Comparison of ENCODE assay signal across 8 cellular contexts in the genomic region with DNA sequence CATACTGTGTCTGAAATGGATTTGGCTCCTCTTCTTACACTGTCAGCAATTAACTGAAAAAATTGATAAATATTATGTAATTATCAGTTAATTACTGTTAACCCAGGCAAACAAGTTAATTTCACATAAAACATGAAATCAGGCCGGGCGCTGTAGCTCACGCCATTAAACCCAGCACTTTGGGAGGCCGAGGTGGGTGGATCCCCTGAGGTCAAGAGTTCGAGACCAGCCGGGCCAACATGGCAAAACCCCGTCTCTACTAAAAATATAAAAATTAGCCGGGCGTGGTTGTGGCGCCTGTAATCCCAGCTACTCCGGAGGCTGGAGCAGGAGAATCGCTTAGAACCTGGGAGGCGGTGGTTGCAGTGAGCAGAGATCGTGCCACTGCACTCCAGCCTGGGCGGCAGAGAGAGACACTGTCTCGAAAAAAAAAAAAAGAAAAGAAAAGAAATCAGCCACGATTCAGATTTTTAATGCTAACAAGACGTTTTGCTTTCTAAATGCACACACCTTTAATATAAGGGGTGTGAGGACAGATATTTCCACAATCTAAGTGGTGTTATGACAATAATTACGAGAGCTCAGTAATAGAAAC. TPM values are rescaled to one million over a fixed set of nuclear protein-coding genes. Genes with fewer than 3 reads are reported as not detected.
DNase-seq lines count a peak whose midpoint lies in the region; ATAC-seq and TF ChIP-seq lines count a peak whose summit lies in the region.

No MANE protein-coding gene starts in this region.

- H3K4me3 ChIP-seq in fibroblast of villous mesenchyme (ENCODE audit: low read depth, low read length) (peak overlapping the region; percentile 85), rectal smooth muscle tissue (ENCODE audit: low read length) (peak overlapping the region; percentile 87)

- ATAC-seq in GM21528 (IDR thresholded peaks at IDR 0.05; ENCODE audit: low FRiP score, unreplicated experiment) (peak; percentile 4), SK-N-SH treated with all-trans-retinoic acid at 6 μM for 48 hours (peak; percentile 18)

- H3K27ac ChIP-seq in rectal smooth muscle tissue (ENCODE audit: low read depth, low read length): peak overlapping the region; percentile 89

- no peak for TF ChIP-seq CTCF in fibroblast of villous mesenchyme (IDR thresholded peaks at IDR 0.05; ENCODE audit: insufficient read depth, low read depth, low read length)

- H3K27me3 ChIP-seq in rectal smooth muscle tissue (ENCODE audit: control insufficient read depth, insufficient read depth, low read length): no peaks in the 10 kb centered on the region

- DNase-seq in fibroblast of villous mesenchyme (ENCODE audit: low read depth) (no peak), SKM-1 treated with dmso at 0.1 percent for 144 hours (lab: John Stamatoyannopoulos, UW; ENCODE audit: unreplicated experiment) (no peak), NCI-H1694 (lab: John Stamatoyannopoulos, UW) (no peak), RKO (ENCODE audit: low spot score) (no peak), NCI-H2081 (lab: John Stamatoyannopoulos, UW) (no peak)

- peaks cover 8% of the 10 kb centered on the region for H3K4me1 ChIP-seq in rectal smooth muscle tissue (ENCODE audit: control insufficient read depth, insufficient read depth, low read length)

- no peaks in the 10 kb centered on the region for H3K36me3 ChIP-seq in rectal smooth muscle tissue (ENCODE audit: control insufficient read depth, insufficient read depth, low read length)

- peak overlapping the region; percentile 63 for H3K9ac ChIP-seq in rectal smooth muscle tissue (ENCODE audit: low read length)

TF ChIP-seq in SK-N-SH treated with all-trans-retinoic acid at 6 μM for 48 hours, 23 proteins besides CTCF, POLR2A, EP300 and RAD21:
- no peak for TF ChIP-seq ZFP30 (CRISPR knock-in tag; IDR thresholded peaks at IDR 0.05)
- no peak for TF ChIP-seq ZNF70 (CRISPR knock-in tag; IDR thresholded peaks at IDR 0.05)
- TF ChIP-seq, protein P1, sequence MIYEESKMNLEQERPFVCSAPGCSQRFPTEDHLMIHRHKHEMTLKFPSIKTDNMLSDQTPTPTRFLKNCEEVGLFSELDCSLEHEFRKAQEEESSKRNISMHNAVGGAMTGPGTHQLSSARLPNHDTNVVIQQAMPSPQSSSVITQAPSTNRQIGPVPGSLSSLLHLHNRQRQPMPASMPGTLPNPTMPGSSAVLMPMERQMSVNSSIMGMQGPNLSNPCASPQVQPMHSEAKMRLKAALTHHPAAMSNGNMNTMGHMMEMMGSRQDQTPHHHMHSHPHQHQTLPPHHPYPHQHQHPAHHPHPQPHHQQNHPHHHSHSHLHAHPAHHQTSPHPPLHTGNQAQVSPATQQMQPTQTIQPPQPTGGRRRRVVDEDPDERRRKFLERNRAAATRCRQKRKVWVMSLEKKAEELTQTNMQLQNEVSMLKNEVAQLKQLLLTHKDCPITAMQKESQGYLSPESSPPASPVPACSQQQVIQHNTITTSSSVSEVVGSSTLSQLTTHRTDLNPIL (CRISPR knock-in tag; IDR thresholded peaks at IDR 0.05; ENCODE audit: low read depth): no peak
- no peak for TF ChIP-seq SNAI2 (CRISPR knock-in tag; IDR thresholded peaks at IDR 0.05)
- no peak for TF ChIP-seq RARB (CRISPR knock-in tag; IDR thresholded peaks at IDR 0.05)
- no peak for TF ChIP-seq ISL1 (CRISPR knock-in tag; IDR thresholded peaks at IDR 0.05)
- TF ChIP-seq, protein P2, sequence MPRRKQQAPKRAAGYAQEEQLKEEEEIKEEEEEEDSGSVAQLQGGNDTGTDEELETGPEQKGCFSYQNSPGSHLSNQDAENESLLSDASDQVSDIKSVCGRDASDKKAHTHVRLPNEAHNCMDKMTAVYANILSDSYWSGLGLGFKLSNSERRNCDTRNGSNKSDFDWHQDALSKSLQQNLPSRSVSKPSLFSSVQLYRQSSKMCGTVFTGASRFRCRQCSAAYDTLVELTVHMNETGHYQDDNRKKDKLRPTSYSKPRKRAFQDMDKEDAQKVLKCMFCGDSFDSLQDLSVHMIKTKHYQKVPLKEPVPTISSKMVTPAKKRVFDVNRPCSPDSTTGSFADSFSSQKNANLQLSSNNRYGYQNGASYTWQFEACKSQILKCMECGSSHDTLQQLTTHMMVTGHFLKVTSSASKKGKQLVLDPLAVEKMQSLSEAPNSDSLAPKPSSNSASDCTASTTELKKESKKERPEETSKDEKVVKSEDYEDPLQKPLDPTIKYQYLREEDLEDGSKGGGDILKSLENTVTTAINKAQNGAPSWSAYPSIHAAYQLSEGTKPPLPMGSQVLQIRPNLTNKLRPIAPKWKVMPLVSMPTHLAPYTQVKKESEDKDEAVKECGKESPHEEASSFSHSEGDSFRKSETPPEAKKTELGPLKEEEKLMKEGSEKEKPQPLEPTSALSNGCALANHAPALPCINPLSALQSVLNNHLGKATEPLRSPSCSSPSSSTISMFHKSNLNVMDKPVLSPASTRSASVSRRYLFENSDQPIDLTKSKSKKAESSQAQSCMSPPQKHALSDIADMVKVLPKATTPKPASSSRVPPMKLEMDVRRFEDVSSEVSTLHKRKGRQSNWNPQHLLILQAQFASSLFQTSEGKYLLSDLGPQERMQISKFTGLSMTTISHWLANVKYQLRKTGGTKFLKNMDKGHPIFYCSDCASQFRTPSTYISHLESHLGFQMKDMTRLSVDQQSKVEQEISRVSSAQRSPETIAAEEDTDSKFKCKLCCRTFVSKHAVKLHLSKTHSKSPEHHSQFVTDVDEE (CRISPR knock-in tag; IDR thresholded peaks at IDR 0.05): no peak
- no peak for TF ChIP-seq BACH2 (CRISPR knock-in tag; IDR thresholded peaks at IDR 0.05; ENCODE audit: borderline replicate concordance)
- TF ChIP-seq, protein P3, sequence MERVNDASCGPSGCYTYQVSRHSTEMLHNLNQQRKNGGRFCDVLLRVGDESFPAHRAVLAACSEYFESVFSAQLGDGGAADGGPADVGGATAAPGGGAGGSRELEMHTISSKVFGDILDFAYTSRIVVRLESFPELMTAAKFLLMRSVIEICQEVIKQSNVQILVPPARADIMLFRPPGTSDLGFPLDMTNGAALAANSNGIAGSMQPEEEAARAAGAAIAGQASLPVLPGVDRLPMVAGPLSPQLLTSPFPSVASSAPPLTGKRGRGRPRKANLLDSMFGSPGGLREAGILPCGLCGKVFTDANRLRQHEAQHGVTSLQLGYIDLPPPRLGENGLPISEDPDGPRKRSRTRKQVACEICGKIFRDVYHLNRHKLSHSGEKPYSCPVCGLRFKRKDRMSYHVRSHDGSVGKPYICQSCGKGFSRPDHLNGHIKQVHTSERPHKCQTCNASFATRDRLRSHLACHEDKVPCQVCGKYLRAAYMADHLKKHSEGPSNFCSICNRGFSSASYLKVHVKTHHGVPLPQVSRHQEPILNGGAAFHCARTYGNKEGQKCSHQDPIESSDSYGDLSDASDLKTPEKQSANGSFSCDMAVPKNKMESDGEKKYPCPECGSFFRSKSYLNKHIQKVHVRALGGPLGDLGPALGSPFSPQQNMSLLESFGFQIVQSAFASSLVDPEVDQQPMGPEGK (CRISPR knock-in tag; IDR thresholded peaks at IDR 0.05; ENCODE audit: borderline replicate concordance): no peak
- no peak for TF ChIP-seq ZFP3 (CRISPR knock-in tag; IDR thresholded peaks at IDR 0.05)
- TF ChIP-seq GLIS3 (CRISPR knock-in tag; IDR thresholded peaks at IDR 0.05): no peak
- TF ChIP-seq ZNF8 (CRISPR knock-in tag; IDR thresholded peaks at IDR 0.05): no peak
- TF ChIP-seq PPARA (CRISPR knock-in tag; IDR thresholded peaks at IDR 0.05; ENCODE audit: borderline replicate concordance): no peak
- no peak for TF ChIP-seq ZNF565 (CRISPR knock-in tag; conservative IDR thresholded peaks at IDR 0.05; ENCODE audit: low read depth)

RNA-seq across cellular contexts. Expression of a gene that starts 0.5 kb away (rescaled TPM):
- total RNA-seq in fibroblast of villous mesenchyme: 24.8 and 37.1 TPM in 2 replicates

RNA-seq across cellular contexts. Expression of a gene that starts 21.3 kb away (rescaled TPM):
- 2.6 and 6.0 TPM in 2 replicates for total RNA-seq in fibroblast of villous mesenchyme

RNA-seq across cellular contexts. Expression of a gene that starts 21.8 kb away (rescaled TPM):
- 34.5 and 47.1 TPM in 2 replicates for total RNA-seq in fibroblast of villous mesenchyme
